Comparison of ENCODE assay signal across 13 cellular contexts in the genomic region with DNA sequence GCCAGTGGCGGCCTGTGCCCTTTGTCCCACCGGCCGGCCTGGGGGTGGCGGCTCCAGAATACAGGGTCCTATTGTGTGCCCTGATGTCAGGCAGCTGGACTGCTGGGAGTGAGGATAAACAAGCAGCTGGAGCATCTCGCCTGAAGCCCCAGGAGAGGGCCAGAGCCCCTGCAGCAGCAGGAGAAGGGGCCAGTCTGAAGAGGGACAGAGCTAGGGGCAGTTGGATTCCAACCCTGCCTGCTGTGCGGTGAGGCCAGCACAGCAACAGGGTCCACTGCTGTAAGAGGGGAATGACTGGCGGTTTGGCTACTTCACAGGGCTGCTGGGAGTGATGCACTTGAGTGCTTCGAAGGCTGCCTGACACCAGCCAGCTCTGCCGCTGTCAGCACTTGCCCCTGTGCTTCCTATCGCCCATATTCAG. TPM values are rescaled to one million over a fixed set of nuclear protein-coding genes. Genes with fewer than 3 reads are reported as not detected.
DNase-seq lines count a peak whose midpoint lies in the region; ATAC-seq and TF ChIP-seq lines count a peak whose summit lies in the region.
"Had no signal": no experiment of that assay in that cellular context is flagged by ENCODE, and none has a peak within 500 bp of the region (broad histone marks: within the 10 kb centered on the region; RNA-seq: fewer than 3 reads in every experiment).

No MANE protein-coding gene starts in this region.

- H3K9me3 ChIP-seq in H9 (ENCODE audit: control insufficient read depth, low read depth, low read length) (no peaks in the 10 kb centered on the region), right cardiac atrium (ENCODE audit: control insufficient read depth, low read length) (no peaks in the 10 kb centered on the region)
- H3K9me3 ChIP-seq: esophagus muscularis mucosa had no signal

- no peak overlapping the region for H2AK5ac ChIP-seq in H9 (ENCODE audit: insufficient read length, low read length)

- no peak overlapping the region for H4K91ac ChIP-seq in H9 (ENCODE audit: insufficient read length, low read depth, low read length)

- H2BK15ac ChIP-seq in H9 (ENCODE audit: low read depth, low read length) = no peak overlapping the region

- no peak overlapping the region for H2BK20ac ChIP-seq in H9 (ENCODE audit: low read depth, low read length, poor library complexity, severe bottlenecking)

- H3K36me3 Mint-ChIP-seq in H9 (ENCODE audit: insufficient read depth in 1 of 3, low read depth in 3 of 3) = no peaks in the 10 kb centered on the region

- H3K4me2 ChIP-seq in H9 (ENCODE audit: insufficient read depth, insufficient read length, low read length) = no peak overlapping the region

- no peak overlapping the region; the same call in 1 of the 2 replicates for H3K14ac ChIP-seq in H9 (ENCODE audit: insufficient read depth, low read length)

- no peak overlapping the region for H3K23ac ChIP-seq in H9 (ENCODE audit: insufficient read length, low read depth, low read length)

- H3K27me3 ChIP-seq in H9 (ENCODE audit: insufficient read depth, low read length) = no peaks in the 10 kb centered on the region
- no peaks in the 10 kb centered on the region for H3K27me3 ChIP-seq in right cardiac atrium (ENCODE audit: control insufficient read depth, insufficient read depth)

- no peak overlapping the region for H3K9ac ChIP-seq in H9 (ENCODE audit: extremely low read depth, insufficient read length, low read length)

- H3K4ac ChIP-seq in H9 (ENCODE audit: low read depth, low read length) = no peak overlapping the region

- no peak overlapping the region for H3K27ac ChIP-seq in H9 (ENCODE audit: insufficient read length, low read depth, low read length)
- no peak overlapping the region for H3K27ac ChIP-seq in right cardiac atrium (ENCODE audit: low read length)

- no peak overlapping the region for H2BK120ac ChIP-seq in H9 (ENCODE audit: low read depth, low read length, poor library complexity, severe bottlenecking)

- TF ChIP-seq CTCF in H9 (conservative IDR thresholded peaks at IDR 0.05) (no peak), GM20000 (IDR thresholded peaks at IDR 0.05; ENCODE audit: extremely low read depth, missing control alignments) (no peak)

- no peaks in the 10 kb centered on the region for H3K79me2 ChIP-seq in H9 (ENCODE audit: insufficient read depth, low read length)

- no peaks in the 10 kb centered on the region; a peak in 1 of 5 replicates for H3K9me3 Mint-ChIP-seq in H9
- H3K9me3 Mint-ChIP-seq: stimulated activated naive CD8-positive, alpha-beta T cell treated with anti-CD3 and anti-CD28 coated beads, Interleukin-15, amount 100 ng/mL, for 72 hours had no signal

- no peaks in the 10 kb centered on the region for H3K27me3 Mint-ChIP-seq in H9 (ENCODE audit: low read depth)
- H3K27me3 Mint-ChIP-seq: stimulated activated naive CD8-positive, alpha-beta T cell treated with anti-CD3 and anti-CD28 coated beads, Interleukin-15, amount 100 ng/mL, for 72 hours had no signal

- no peaks in the 10 kb centered on the region; the same call in 1 of the 2 replicates for H3K4me1 ChIP-seq in H9 (ENCODE audit: insufficient read depth, low read length)
- H3K4me1 ChIP-seq in right cardiac atrium (ENCODE audit: control insufficient read depth, insufficient read depth, low read length) = peaks cover 11% of the 10 kb centered on the region

- no peak overlapping the region for H2BK12ac ChIP-seq in H9 (ENCODE audit: insufficient read length, low read depth, low read length)

- no peak overlapping the region for H2AFZ ChIP-seq in H9 (ENCODE audit: low read length)

- H3K18ac ChIP-seq in H9 (ENCODE audit: insufficient read length, low read depth, low read length) = no peak overlapping the region

- H4K20me1 ChIP-seq in H9 (ENCODE audit: control insufficient read depth, insufficient read depth, insufficient read length) = peaks cover 4% of the 10 kb centered on the region

- no peak overlapping the region for H4K8ac ChIP-seq in H9 (replicated peaks; ENCODE audit: insufficient read length, low read depth, low read length)

- DNase-seq in H9 (peak; percentile 33), anterior cingulate cortex (lab: John Stamatoyannopoulos, UW) (peak in 54 of 58 donors; percentile 35 to 96 (median 80)), right cardiac atrium (peak; percentile 78 to 86 (median 81)), retina (peak; percentile 84), GM20000 (ENCODE audit: low spot score) (no peak)
- DNase-seq: activated naive CD4-positive, alpha-beta T cell treated with Interleukin-2 at 50 U/mL for 16 hours; KBM-7; NCI-H1436 treated with DMSO at 0.1 percent for 48 hours; NCI-H82; stimulated activated naive CD8-positive, alpha-beta T cell treated with anti-CD3 and anti-CD28 coated beads, Interleukin-15, amount 100 ng/mL, for 72 hours had no signal

- peaks cover 50 to 72% of the 10 kb centered on the region in 2 experiments for H3K4me1 Mint-ChIP-seq in H9
- H3K4me1 Mint-ChIP-seq: stimulated activated naive CD8-positive, alpha-beta T cell treated with anti-CD3 and anti-CD28 coated beads, Interleukin-15, amount 100 ng/mL, for 72 hours had no signal

- peak; percentile 74 to 83 for ATAC-seq in right cardiac atrium
- ATAC-seq in GM18505 (IDR thresholded peaks at IDR 0.05; ENCODE audit: unreplicated experiment) = no peak
- no peak for ATAC-seq in GM21360 (IDR thresholded peaks at IDR 0.05; ENCODE audit: unreplicated experiment)
- ATAC-seq: stimulated activated naive CD8-positive, alpha-beta T cell treated with anti-CD3 and anti-CD28 coated beads, Interleukin-15, amount 100 ng/mL, for 72 hours had no signal

- no peak overlapping the region for H2BK5ac ChIP-seq in H9 (ENCODE audit: insufficient read length, low read length)

- H3K27ac Mint-ChIP-seq in H9 = 0 out of 7 replicates have a peak overlapping the region, but pooled peaks of 1 of the 3 experiments have one; percentile 43
- H3K27ac Mint-ChIP-seq: stimulated activated naive CD8-positive, alpha-beta T cell treated with anti-CD3 and anti-CD28 coated beads, Interleukin-15, amount 100 ng/mL, for 72 hours had no signal

- no peaks in the 10 kb centered on the region for H3K23me2 ChIP-seq in H9 (ENCODE audit: insufficient read length, low read depth, low read length, poor library complexity, severe bottlenecking)

- no peak for TF ChIP-seq POLR2A in GM18505 (IDR thresholded peaks at IDR 0.05; ENCODE audit: borderline replicate concordance, extremely low read depth, insufficient read depth, insufficient read length)

- H3K4me3 ChIP-seq in right cardiac atrium (ENCODE audit: low read length) = no peak overlapping the region
- H3K4me3 ChIP-seq: esophagus muscularis mucosa had no signal

- no peak overlapping the region for H3K56ac ChIP-seq in H9 (ENCODE audit: insufficient read length, low read depth, low read length)

- H3T11ph ChIP-seq in H9 (ENCODE audit: low read length) = no peak overlapping the region

- H3K4me3 Mint-ChIP-seq in H9 = no peak overlapping the region
- H3K4me3 Mint-ChIP-seq: stimulated activated naive CD8-positive, alpha-beta T cell treated with anti-CD3 and anti-CD28 coated beads, Interleukin-15, amount 100 ng/mL, for 72 hours had no signal

- no CpG with 5 or more reads among the region's 10 CpGs for WGBS in H9 (ENCODE audit: extremely low coverage, insufficient read length, low lambda C conversion rate)
- WGBS in right cardiac atrium = 38% methylated on average over 10 of the region's 10 CpGs

- no peak overlapping the region for H4K5ac ChIP-seq in H9 (ENCODE audit: insufficient read length, low read depth, low read length)

- no peaks in the 10 kb centered on the region for H3K79me1 ChIP-seq in H9 (ENCODE audit: insufficient read depth, low read depth, low read length, poor library complexity, severe bottlenecking)

- intact Hi-C loops in right cardiac atrium (cut with DNase I) = no loop called here

RNA-seq across cellular contexts. Expression of a gene that starts 25.0 kb away (rescaled TPM):
- total RNA-seq in H9 (2021) = 25.7 and 26.1 TPM in 2 replicates
- total RNA-seq in right cardiac atrium = 10 to 100 TPM in 1 of 4 donors, 1 to 10 TPM in 3; 5.7 to 12.3 (median 8.2) TPM
- polyA plus RNA-seq in right cardiac atrium = 2.8 TPM

Comparison
In these comparisons a context has a peak if more than half of its experiments do, and no peak if none do; other contexts are left out.
1. ATAC-seq: peak in right cardiac atrium (2 of 2); none in GM18505 (single experiment) and GM21360 (single experiment).